14 cellular contexts compared by ENCODE assay signal in genomic region chr4:8856835-8857590, GRCh38. TPM values are rescaled to one million over a fixed set of nuclear protein-coding genes. Genes with fewer than 3 reads are reported as not detected.
DNase-seq lines count a peak whose midpoint lies in the region; ATAC-seq and TF ChIP-seq lines count a peak whose summit lies in the region.
"Had no signal": no experiment of that assay in that cellular context is flagged by ENCODE, and none has a peak within 500 bp of the region (broad histone marks: within the 10 kb centered on the region; RNA-seq: fewer than 3 reads in every experiment).

No MANE protein-coding gene starts in this region.

- peaks cover 2 to 13% (median 6%) of the 10 kb centered on the region in 4 donors for H3K4me1 Mint-ChIP-seq in CD4-positive, alpha-beta memory T cell
- H3K4me1 Mint-ChIP-seq in HFFc6 (ENCODE audit: low read depth): 0 out of 2 replicates have a peak, but pooled peaks cover 7% of the 10 kb centered on the region

- ATAC-seq in right cardiac atrium: no peak
- ATAC-seq: pancreas had no signal

- intact Hi-C loops in CD4-positive, alpha-beta memory T cell (cut with micrococcal nuclease): no loop called here
- intact Hi-C loops in right cardiac atrium (cut with DNase I) (no loop called here), spleen (cut with DNase I; ENCODE audit: low total_unique reads) (no loop called here)

- POLR2A ChIA-PET in CD4-positive, alpha-beta memory T cell (lab: Charles Lee; ENCODE audit: partially characterized antibody): no interaction called here

- no peaks in the 10 kb centered on the region for H3K36me3 ChIP-seq in CD4-positive, alpha-beta memory T cell (ENCODE audit: insufficient read depth, low read length)
- no peaks in the 10 kb centered on the region for H3K36me3 ChIP-seq in HUES64 (ENCODE audit: insufficient read depth, low read length)
- no peaks in the 10 kb centered on the region for H3K36me3 ChIP-seq in spleen
- H3K36me3 ChIP-seq: cardiac muscle cell, pancreas had no signal

- no peak overlapping the region for H3K9ac ChIP-seq in HUES64 (ENCODE audit: low read depth, low read length)

- H3K4me3 Mint-ChIP-seq in CD4-positive, alpha-beta memory T cell: peak overlapping the region in 5 of 8 donors; percentile 2 to 46 (median 29)
- no peak overlapping the region for H3K4me3 Mint-ChIP-seq in HFFc6
- H3K4me3 Mint-ChIP-seq: activated B cell treated with CpG ODN at 0.5 μM for 24 hours; activated T-helper 1 cell treated with anti-CD3 and anti-CD28 coated beads, Interleukin-12 subunit alpha, Interleukin-12 subunit beta, Interleukin-2, Interleukin-4 antibody, amounts not matched to agents 30 ng/mL and 10 ng/mL and 1 ng/mL, durations not matched to agents 14 hours and 24 hours and 36 hours had no signal

- no peak overlapping the region for H3K27ac ChIP-seq in CD4-positive, alpha-beta memory T cell (ENCODE audit: low read depth, low read length)
- H3K27ac ChIP-seq in HUES64 (ENCODE audit: low read depth, low read length) (no peak overlapping the region), right cardiac atrium (ENCODE audit: low read length) (no peak overlapping the region), spleen (no peak overlapping the region)
- H3K27ac ChIP-seq: cardiac muscle cell, pancreas had no signal

- peaks cover 33 to 40% of the 10 kb centered on the region in 2 donors for H3K27me3 Mint-ChIP-seq in CD4-positive, alpha-beta memory T cell
- peaks cover 47% of the 10 kb centered on the region for H3K27me3 Mint-ChIP-seq in HFFc6 (ENCODE audit: insufficient read depth)

- H3K27ac Mint-ChIP-seq in CD4-positive, alpha-beta memory T cell: no peak overlapping the region
- H3K27ac Mint-ChIP-seq in HFFc6: no peak overlapping the region
- H3K27ac Mint-ChIP-seq: activated B cell treated with CpG ODN at 0.5 μM for 24 hours; activated T-helper 1 cell treated with anti-CD3 and anti-CD28 coated beads, Interleukin-12 subunit alpha, Interleukin-12 subunit beta, Interleukin-2, Interleukin-4 antibody, amounts not matched to agents 30 ng/mL and 10 ng/mL and 1 ng/mL, durations not matched to agents 14 hours and 24 hours and 36 hours had no signal

- H3K27me3 ChIP-seq in CD4-positive, alpha-beta memory T cell (ENCODE audit: insufficient read depth, low read length): peaks cover 3% of the 10 kb centered on the region
- peaks cover 91% of the 10 kb centered on the region for H3K27me3 ChIP-seq in HUES64 (ENCODE audit: insufficient read depth, low read length)
- H3K27me3 ChIP-seq in right cardiac atrium (ENCODE audit: control insufficient read depth, insufficient read depth): no peaks in the 10 kb centered on the region
- H3K27me3 ChIP-seq in spleen (replicated peaks in 1 of 7): peaks cover 0 to 100% (median 90%) of the 10 kb centered on the region in 7 donors

- TF ChIP-seq CTCF in spleen (IDR thresholded peaks at IDR 0.05 in 8 of 11, conservative IDR thresholded peaks at IDR 0.05 in 3 of 11): no peak
- no peak for TF ChIP-seq CTCF in HFFc6 (IDR thresholded peaks at IDR 0.05)

- 3% methylated on average over 50 of the region's 50 CpGs for WGBS in HUES64
- 2% methylated on average over 50 of the region's 50 CpGs for WGBS in right cardiac atrium
- WGBS in spleen, 5 donors: 3 to 7% (median 4%) methylated on average over 26 to 50 of the region's 50 CpGs

- H3K9me3 Mint-ChIP-seq in CD4-positive, alpha-beta memory T cell: peaks cover 0 to 5% (median 2%) of the 10 kb centered on the region in 8 donors
- peaks cover 3% of the 10 kb centered on the region; the same call in 1 of the 2 replicates for H3K9me3 Mint-ChIP-seq in HFFc6
- H3K9me3 Mint-ChIP-seq: activated B cell treated with CpG ODN at 0.5 μM for 24 hours; activated T-helper 1 cell treated with anti-CD3 and anti-CD28 coated beads, Interleukin-12 subunit alpha, Interleukin-12 subunit beta, Interleukin-2, Interleukin-4 antibody, amounts not matched to agents 30 ng/mL and 10 ng/mL and 1 ng/mL, durations not matched to agents 14 hours and 24 hours and 36 hours had no signal

- no peak for DNase-seq in CD4-positive, alpha-beta memory T cell
- DNase-seq in right cardiac atrium (no peak), spleen (no peak), glomerular visceral epithelial cell (ENCODE audit: extremely low spot score) (no peak), NCI-H82 (lab: John Stamatoyannopoulos, UW) (no peak), HFFc6 (no peak)
- DNase-seq: activated B cell treated with CpG ODN at 0.5 μM for 24 hours; Kasumi-1; NCI-H2107; stimulated activated CD4-positive, alpha-beta T cell treated with anti-CD3 and anti-CD28 coated beads, Interleukin-2, amount 100 ng/mL, for 24 hours had no signal

- H3K9me3 ChIP-seq in CD4-positive, alpha-beta memory T cell (ENCODE audit: control insufficient read depth in 1 of 2, low read length in 2 of 2): no peaks in the 10 kb centered on the region
- no peaks in the 10 kb centered on the region for H3K9me3 ChIP-seq in HUES64 (ENCODE audit: insufficient read depth, low read depth, low read length)
- no peaks in the 10 kb centered on the region for H3K9me3 ChIP-seq in right cardiac atrium (ENCODE audit: control insufficient read depth, low read length)
- peaks cover 0 to 15% (median 7%) of the 10 kb centered on the region in 8 donors for H3K9me3 ChIP-seq in spleen
- H3K9me3 ChIP-seq: pancreas had no signal

- H3K4me3 ChIP-seq in CD4-positive, alpha-beta memory T cell (ENCODE audit: low read length in 2 of 2): no peak overlapping the region
- peak overlapping the region; percentile 31; the same call in 1 of the 2 replicates for H3K4me3 ChIP-seq in HUES64 (ENCODE audit: low read length)
- H3K4me3 ChIP-seq in right cardiac atrium (ENCODE audit: low read length): peak overlapping the region; percentile 2
- H3K4me3 ChIP-seq in spleen: peak overlapping the region in 7 of 8 donors; percentile 31 to 63 (median 32)

- no peaks in the 10 kb centered on the region for H3K36me3 Mint-ChIP-seq in CD4-positive, alpha-beta memory T cell
- H3K36me3 Mint-ChIP-seq in HFFc6 (ENCODE audit: low read depth): no peaks in the 10 kb centered on the region

- H3K4me1 ChIP-seq in CD4-positive, alpha-beta memory T cell (ENCODE audit: insufficient read depth, low read length): no peaks in the 10 kb centered on the region
- H3K4me1 ChIP-seq in HUES64 (ENCODE audit: insufficient read depth, low read length) (peaks cover 13% of the 10 kb centered on the region), right cardiac atrium (ENCODE audit: control insufficient read depth, insufficient read depth, low read length) (no peaks in the 10 kb centered on the region), spleen (peaks cover 6 to 59% (median 29%) of the 10 kb centered on the region in 6 donors)
- H3K4me1 ChIP-seq: pancreas had no signal

- no peak for TF ChIP-seq POLR2A in spleen (IDR thresholded peaks at IDR 0.05)

- CTCF ChIA-PET in CD4-positive, alpha-beta memory T cell (lab: Charles Lee; ENCODE audit: partially characterized antibody): no interaction called here

RNA-seq across cellular contexts. Expression of gene HMX1, which starts 14.6 kb away (rescaled TPM):
- not detected for total RNA-seq in CD4-positive, alpha-beta memory T cell
- not detected for polyA plus RNA-seq in CD4-positive, alpha-beta memory T cell
- 0.25 TPM for polyA plus RNA-seq in HUES64 (2013, experiment 1 of 2)
- 0.13 TPM for polyA plus RNA-seq in HUES64 (2013, experiment 2 of 2)
- total RNA-seq in right cardiac atrium: not detected
- not detected for polyA plus RNA-seq in right cardiac atrium
- total RNA-seq in spleen: not detected
- polyA plus RNA-seq in spleen: not detected
- not detected for total RNA-seq in HFFc6 (2021; fragmentation: NEBNext Ultra II Directional; extraction: Animal tissue kit (Norgen Biotek cat#: 25700))
- total RNA-seq: activated B cell treated with CpG ODN at 0.5 μM for 24 hours; activated T-helper 1 cell treated with anti-CD3 and anti-CD28 coated beads, Interleukin-12 subunit alpha, Interleukin-12 subunit beta, Interleukin-2, Interleukin-4 antibody, amounts not matched to agents 30 ng/mL and 10 ng/mL and 1 ng/mL, durations not matched to agents 14 hours and 24 hours and 36 hours; cardiac muscle cell; pancreas had no signal
- polyA plus RNA-seq: pancreas had no signal

Comparison
In these comparisons a context has a peak if more than half of its experiments do, and no peak if none do; other contexts are left out.
1. H3K4me3 ChIP-seq: peak in HUES64 (single experiment), right cardiac atrium (single experiment) and spleen (7 of 8); none in CD4-positive, alpha-beta memory T cell (0 of 2).